1 cellular context compared by ENCODE assay signal in the genomic region with DNA sequence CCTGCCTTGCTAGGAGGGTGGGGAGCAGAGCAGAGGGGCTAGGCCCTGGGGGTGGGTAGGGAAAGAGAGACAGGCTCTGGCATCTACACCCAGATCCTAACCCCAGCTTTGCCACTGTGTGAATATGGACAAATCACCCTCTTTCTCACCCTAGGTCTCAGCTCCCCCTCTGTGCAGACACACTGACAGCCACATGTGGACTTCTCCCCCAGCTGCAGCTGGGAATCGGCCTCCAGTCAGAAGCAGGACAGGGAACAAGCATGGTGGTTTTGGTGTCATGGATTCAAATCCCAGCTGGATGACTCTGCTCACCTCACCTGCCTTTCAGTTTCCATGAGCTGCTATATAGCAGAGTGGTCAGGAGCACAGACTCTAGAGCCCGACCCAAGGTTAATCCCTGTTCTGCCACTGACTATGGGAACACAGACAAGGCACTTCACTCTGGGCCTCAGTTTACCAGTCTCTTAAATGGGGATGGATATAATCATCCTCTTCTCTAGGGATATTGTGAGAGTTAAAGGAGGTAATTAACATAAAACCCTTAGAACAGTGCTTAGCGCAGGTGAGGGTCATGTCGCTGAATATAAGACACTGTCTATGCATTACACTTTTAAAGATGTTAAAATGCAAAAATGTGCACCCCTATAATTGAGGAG.
TF ChIP-seq lines count a peak whose summit lies in the region.

No MANE protein-coding gene starts in this region.

TF ChIP-seq in K562, 482 proteins besides CTCF, POLR2A, EP300 and RAD21 (continued from another document):
- TF ChIP-seq, protein P1, sequence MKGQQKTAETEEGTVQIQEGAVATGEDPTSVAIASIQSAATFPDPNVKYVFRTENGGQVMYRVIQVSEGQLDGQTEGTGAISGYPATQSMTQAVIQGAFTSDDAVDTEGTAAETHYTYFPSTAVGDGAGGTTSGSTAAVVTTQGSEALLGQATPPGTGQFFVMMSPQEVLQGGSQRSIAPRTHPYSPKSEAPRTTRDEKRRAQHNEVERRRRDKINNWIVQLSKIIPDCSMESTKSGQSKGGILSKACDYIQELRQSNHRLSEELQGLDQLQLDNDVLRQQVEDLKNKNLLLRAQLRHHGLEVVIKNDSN (CRISPR knock-in tag; IDR thresholded peaks at IDR 0.05) = 0 out of 2 replicates have a peak, but pooled peaks have one; percentile 18
- TF ChIP-seq BCOR (IDR thresholded peaks at IDR 0.05) = peak; percentile 88
- TF ChIP-seq ADNP (tag; IDR thresholded peaks at IDR 0.05) = peak; percentile 59; the same call in 1 of the 2 replicates
- TF ChIP-seq, protein P2, sequence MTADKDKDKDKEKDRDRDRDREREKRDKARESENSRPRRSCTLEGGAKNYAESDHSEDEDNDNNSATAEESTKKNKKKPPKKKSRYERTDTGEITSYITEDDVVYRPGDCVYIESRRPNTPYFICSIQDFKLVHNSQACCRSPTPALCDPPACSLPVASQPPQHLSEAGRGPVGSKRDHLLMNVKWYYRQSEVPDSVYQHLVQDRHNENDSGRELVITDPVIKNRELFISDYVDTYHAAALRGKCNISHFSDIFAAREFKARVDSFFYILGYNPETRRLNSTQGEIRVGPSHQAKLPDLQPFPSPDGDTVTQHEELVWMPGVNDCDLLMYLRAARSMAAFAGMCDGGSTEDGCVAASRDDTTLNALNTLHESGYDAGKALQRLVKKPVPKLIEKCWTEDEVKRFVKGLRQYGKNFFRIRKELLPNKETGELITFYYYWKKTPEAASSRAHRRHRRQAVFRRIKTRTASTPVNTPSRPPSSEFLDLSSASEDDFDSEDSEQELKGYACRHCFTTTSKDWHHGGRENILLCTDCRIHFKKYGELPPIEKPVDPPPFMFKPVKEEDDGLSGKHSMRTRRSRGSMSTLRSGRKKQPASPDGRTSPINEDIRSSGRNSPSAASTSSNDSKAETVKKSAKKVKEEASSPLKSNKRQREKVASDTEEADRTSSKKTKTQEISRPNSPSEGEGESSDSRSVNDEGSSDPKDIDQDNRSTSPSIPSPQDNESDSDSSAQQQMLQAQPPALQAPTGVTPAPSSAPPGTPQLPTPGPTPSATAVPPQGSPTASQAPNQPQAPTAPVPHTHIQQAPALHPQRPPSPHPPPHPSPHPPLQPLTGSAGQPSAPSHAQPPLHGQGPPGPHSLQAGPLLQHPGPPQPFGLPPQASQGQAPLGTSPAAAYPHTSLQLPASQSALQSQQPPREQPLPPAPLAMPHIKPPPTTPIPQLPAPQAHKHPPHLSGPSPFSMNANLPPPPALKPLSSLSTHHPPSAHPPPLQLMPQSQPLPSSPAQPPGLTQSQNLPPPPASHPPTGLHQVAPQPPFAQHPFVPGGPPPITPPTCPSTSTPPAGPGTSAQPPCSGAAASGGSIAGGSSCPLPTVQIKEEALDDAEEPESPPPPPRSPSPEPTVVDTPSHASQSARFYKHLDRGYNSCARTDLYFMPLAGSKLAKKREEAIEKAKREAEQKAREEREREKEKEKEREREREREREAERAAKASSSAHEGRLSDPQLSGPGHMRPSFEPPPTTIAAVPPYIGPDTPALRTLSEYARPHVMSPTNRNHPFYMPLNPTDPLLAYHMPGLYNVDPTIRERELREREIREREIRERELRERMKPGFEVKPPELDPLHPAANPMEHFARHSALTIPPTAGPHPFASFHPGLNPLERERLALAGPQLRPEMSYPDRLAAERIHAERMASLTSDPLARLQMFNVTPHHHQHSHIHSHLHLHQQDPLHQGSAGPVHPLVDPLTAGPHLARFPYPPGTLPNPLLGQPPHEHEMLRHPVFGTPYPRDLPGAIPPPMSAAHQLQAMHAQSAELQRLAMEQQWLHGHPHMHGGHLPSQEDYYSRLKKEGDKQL (CRISPR knock-in tag; IDR thresholded peaks at IDR 0.05; ENCODE audit: borderline replicate concordance) = no peak
- no peak for TF ChIP-seq SMARCC2 (IDR thresholded peaks at IDR 0.05; ENCODE audit: low read depth)
- no peak for TF ChIP-seq FOS (IDR thresholded peaks at IDR 0.05; ENCODE audit: extremely low read depth, insufficient read length)
- peak in 1 of 2 experiments; percentile 41; a peak in 1 of 4 replicates for TF ChIP-seq RCOR1 (IDR thresholded peaks at IDR 0.05; ENCODE audit: borderline replicate concordance in 1 of 2, low read depth in 2 of 2, low read length in 2 of 2)
- TF ChIP-seq SMARCA5 (IDR thresholded peaks at IDR 0.05) = peak; percentile 50; the same call in 1 of the 2 replicates
- TF ChIP-seq RBM25 (IDR thresholded peaks at IDR 0.05; ENCODE audit: low read depth, low read length, severe bottlenecking) = peak; percentile 95
- TF ChIP-seq, protein P3, sequence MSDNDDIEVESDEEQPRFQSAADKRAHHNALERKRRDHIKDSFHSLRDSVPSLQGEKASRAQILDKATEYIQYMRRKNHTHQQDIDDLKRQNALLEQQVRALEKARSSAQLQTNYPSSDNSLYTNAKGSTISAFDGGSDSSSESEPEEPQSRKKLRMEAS (CRISPR knock-in tag; IDR thresholded peaks at IDR 0.05) = 0 out of 2 replicates have a peak, but pooled peaks have one; percentile 12
- TF ChIP-seq FOXA1 (IDR thresholded peaks at IDR 0.05; ENCODE audit: borderline replicate concordance) = no peak
